Comparison of ENCODE assay signal across 12 cellular contexts in the genomic region with DNA sequence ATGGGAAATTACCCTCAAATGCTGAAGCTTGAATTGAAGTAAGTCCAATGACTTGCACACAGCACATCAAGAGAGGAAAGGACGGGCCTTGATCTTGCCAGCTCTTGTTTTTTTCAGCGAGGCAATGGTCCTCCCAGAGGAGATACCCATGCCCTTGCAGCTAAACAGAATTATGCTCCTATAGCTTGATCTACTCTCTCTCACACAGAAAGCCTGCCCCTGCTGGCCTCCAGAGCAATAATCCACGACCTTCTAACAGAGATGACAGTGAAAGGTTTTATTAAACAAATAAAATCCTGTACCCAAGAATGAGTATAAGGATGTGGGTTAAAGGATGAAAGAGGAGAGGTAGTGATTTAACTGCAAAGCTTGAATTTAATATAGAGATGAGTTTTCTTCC.
DNase-seq lines count a peak whose midpoint lies in the region; ATAC-seq, FAIRE-seq and TF ChIP-seq lines count a peak whose summit lies in the region.
"Had no signal": no experiment of that assay in that cellular context is flagged by ENCODE, and none has a peak within 500 bp of the region (broad histone marks: within the 10 kb centered on the region; RNA-seq: fewer than 3 reads in every experiment).

No MANE protein-coding gene starts in this region.

- peak; percentile 36 for TF ChIP-seq CTCF in OCI-LY1 (IDR thresholded peaks at IDR 0.05; ENCODE audit: low read length)

- no peaks in the 10 kb centered on the region for H3K36me3 ChIP-seq in GM23248 (ENCODE audit: low read depth)
- no peaks in the 10 kb centered on the region for H3K36me3 ChIP-seq in OCI-LY1 (ENCODE audit: insufficient read depth, low read length)

- no peak overlapping the region for H3K4me2 ChIP-seq in GM23248 (ENCODE audit: unreplicated experiment)
- no peak overlapping the region for H3K4me2 ChIP-seq in OCI-LY1 (ENCODE audit: low read length)

- no peaks in the 10 kb centered on the region for H3K9me2 ChIP-seq in GM23248 (ENCODE audit: insufficient read depth)
- no peaks in the 10 kb centered on the region for H3K9me2 ChIP-seq in OCI-LY1 (ENCODE audit: low read depth, low read length)

- WGBS in GM23248 (ENCODE audit: low coverage in 1 of 2, low lambda C conversion rate in 2 of 2, missing lambda C conversion rate in 2 of 2), 2 experiments = 33 to 34% methylated on average over 3 of the region's 3 CpGs

- H4K20me1 ChIP-seq in GM23248 (ENCODE audit: insufficient read depth) (no peaks in the 10 kb centered on the region), OCI-LY1 (ENCODE audit: insufficient read depth, low read length) (no peaks in the 10 kb centered on the region)

- H2AFZ ChIP-seq in GM23248 (no peak overlapping the region), OCI-LY1 (ENCODE audit: low read length) (no peak overlapping the region)

- no peak for ATAC-seq in HG02852 (IDR thresholded peaks at IDR 0.05; ENCODE audit: unreplicated experiment)
- ATAC-seq: activated CD8-positive, alpha-beta memory T cell treated with anti-CD3 and anti-CD28 coated beads, Interleukin-2, amount 10 ng/mL, durations not matched to agents 7 days and 5 days; esophagus mucosa had no signal

- H3K27ac ChIP-seq in GM23248 (no peak overlapping the region), OCI-LY1 (ENCODE audit: low read depth, low read length, poor library complexity, severe bottlenecking) (no peak overlapping the region)

- H3F3A ChIP-seq in GM23248 (ENCODE audit: insufficient read depth) (no peaks in the 10 kb centered on the region), OCI-LY1 (ENCODE audit: insufficient read depth, low read length) (no peaks in the 10 kb centered on the region)

- H3K4me1 ChIP-seq in GM23248 (ENCODE audit: insufficient read depth) = no peaks in the 10 kb centered on the region
- no peaks in the 10 kb centered on the region for H3K4me1 ChIP-seq in OCI-LY1 (ENCODE audit: insufficient read depth, low read length, severe bottlenecking)

- H3K9me3 ChIP-seq in GM23248 (ENCODE audit: low read depth) (no peaks in the 10 kb centered on the region), OCI-LY1 (ENCODE audit: low read length) (no peaks in the 10 kb centered on the region)

- H3K27me3 ChIP-seq in GM23248 (replicated peaks; ENCODE audit: insufficient read depth) (no peaks in the 10 kb centered on the region), OCI-LY1 (ENCODE audit: insufficient read depth, low read length) (no peaks in the 10 kb centered on the region; the same call in 1 of the 2 replicates)

- FAIRE-seq in islet of Langerhans (lab: Jason Lieb, UNC) = peak; percentile 90

- H3K9ac ChIP-seq in GM23248 (no peak overlapping the region), OCI-LY1 (ENCODE audit: low read length) (no peak overlapping the region)

- intact Hi-C loops in posterior cingulate gyrus (cut with DNase I) = no loop called here

- H3K4me3 ChIP-seq in GM23248 (no peak overlapping the region), OCI-LY1 (ENCODE audit: low read depth, low read length, poor library complexity, severe bottlenecking) (no peak overlapping the region)
- H3K4me3 ChIP-seq: lung had no signal

- DNase-seq in EL (peak; percentile 1), GM23248 (peak; percentile 45), posterior cingulate gyrus (no peak)
- DNase-seq in activated naive CD4-positive, alpha-beta T cell (lab: John Stamatoyannopoulos, UW) = no peak
- DNase-seq in stimulated activated CD4-positive, alpha-beta T cell treated with anti-CD3 and anti-CD28 coated beads, Interleukin-4, amount 100 ng/mL, for 1 hour = no peak
- DNase-seq: activated CD8-positive, alpha-beta memory T cell treated with anti-CD3 and anti-CD28 coated beads, Interleukin-2, amount 10 ng/mL, durations not matched to agents 7 days and 5 days; NCI-H2029 treated with DMSO at 0.1 percent for 48 hours had no signal

- in situ Hi-C loops in GM23248 (cut with MboI) = no loop called here

- H3K79me2 ChIP-seq in GM23248 (ENCODE audit: insufficient read depth) (no peaks in the 10 kb centered on the region), OCI-LY1 (ENCODE audit: insufficient read depth, low read length) (no peaks in the 10 kb centered on the region)

Comparison
In these comparisons a context has a peak if more than half of its experiments do, and no peak if none do; other contexts are left out.
1. DNase-seq: peak in EL (single experiment) and GM23248 (single experiment); none in activated naive CD4-positive, alpha-beta T cell (0 of 4), stimulated activated CD4-positive, alpha-beta T cell treated with anti-CD3 and anti-CD28 coated beads, Interleukin-4, amount 100 ng/mL, for 1 hour (single experiment) and posterior cingulate gyrus (0 of 10).